ENCODE assay signal across 8 cellular contexts in the genomic region with DNA sequence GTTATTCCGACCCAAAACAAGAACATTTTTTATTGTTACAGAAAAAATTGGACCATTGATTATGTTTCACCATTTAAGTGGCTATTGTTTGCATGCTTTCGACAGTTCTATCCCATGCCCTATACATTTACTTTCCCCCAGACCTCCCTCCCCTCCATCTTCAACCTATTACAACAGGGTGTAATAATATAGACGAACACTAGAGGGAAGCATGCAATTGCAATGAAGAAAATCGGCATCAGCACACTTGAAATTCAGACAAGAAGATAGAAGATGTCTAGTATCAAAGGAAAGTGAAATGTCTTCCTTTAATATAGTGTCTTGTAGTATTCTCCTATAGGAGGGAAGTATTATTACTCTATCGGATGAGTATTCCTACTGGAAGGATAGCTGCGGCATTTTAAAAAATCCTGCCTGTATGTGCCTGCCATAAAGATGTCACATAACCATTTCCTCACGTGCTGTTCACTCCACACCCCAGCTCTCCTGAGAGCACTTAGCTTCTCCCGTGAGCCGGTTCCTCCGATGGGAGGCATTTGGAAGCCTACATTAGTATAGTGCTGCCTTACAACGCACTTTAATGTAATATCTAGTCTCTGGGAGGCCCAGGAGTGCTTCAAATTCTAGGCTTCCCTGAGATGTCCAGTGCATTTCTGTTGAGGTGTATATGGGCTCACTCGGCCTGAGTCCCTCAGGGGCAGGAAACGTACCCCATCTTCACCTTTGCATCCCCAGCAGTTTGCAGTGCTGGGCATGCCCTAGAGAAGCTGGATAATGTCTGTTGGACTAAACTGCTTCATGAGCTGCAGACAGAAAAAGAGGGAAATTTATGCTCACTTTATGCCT. TPM values are rescaled to one million over a fixed set of nuclear protein-coding genes. Genes with fewer than 3 reads are reported as not detected.
DNase-seq lines count a peak whose midpoint lies in the region; TF ChIP-seq lines count a peak whose summit lies in the region.
"Had no signal": no experiment of that assay in that cellular context is flagged by ENCODE, and none has a peak within 500 bp of the region (broad histone marks: within the 10 kb centered on the region; RNA-seq: fewer than 3 reads in every experiment).

No MANE protein-coding gene starts in this region.

- H3K9me3 Mint-ChIP-seq in mesothelial cell of epicardium = peaks cover 4% of the 10 kb centered on the region
- H3K9me3 Mint-ChIP-seq: activated naive CD4-positive, alpha-beta T cell treated with anti-CD3 and anti-CD28 coated beads, Interleukin-2, amount 50 U/mL, for 24 hours had no signal

- peak; percentile 66 for TF ChIP-seq CTCF in GM06990 (IDR thresholded peaks at IDR 0.05; ENCODE audit: insufficient read depth, low read length, poor library complexity, severe bottlenecking)
- TF ChIP-seq CTCF in mesothelial cell of epicardium (IDR thresholded peaks at IDR 0.05; ENCODE audit: unreplicated experiment) = peak; percentile 90

- no peak for DNase-seq in GM06990 (ENCODE audit: extremely low read depth, insufficient read length)
- peak; percentile 28 to 68 for DNase-seq in HAP-1 (ENCODE audit: low spot score in 2 of 2)
- peak; percentile 89 for DNase-seq in NAMALWA (ENCODE audit: low spot score)
- DNase-seq in RKO (ENCODE audit: low spot score) = peak; percentile 74
- DNase-seq in mesothelial cell of epicardium (ENCODE audit: low spot score in 2 of 2, unreplicated experiment in 2 of 2) = no peak
- no peak for DNase-seq in stimulated activated naive CD4-positive, alpha-beta T cell treated with Interleukin-2 at 50 U/mL for 16 hours (lab: John Stamatoyannopoulos, UW)

- in situ Hi-C loops in HAP-1 (cut with MboI; ENCODE audit: low sequenced_read_pairs) = no loop called here

- H3K9me3 ChIP-seq in HAP-1 (no peaks in the 10 kb centered on the region), endocrine pancreas (ENCODE audit: control insufficient read depth, low read length) (no peaks in the 10 kb centered on the region)

- H3K36me3 ChIP-seq in GM06990 (ENCODE audit: control insufficient read depth, insufficient read depth, low read length) (no peaks in the 10 kb centered on the region), HAP-1 (replicated peaks) (no peaks in the 10 kb centered on the region), endocrine pancreas (ENCODE audit: control insufficient read depth, insufficient read depth, low read length) (no peaks in the 10 kb centered on the region)

- no peak overlapping the region for H3K4me3 ChIP-seq in GM06990 (replicated peaks; ENCODE audit: low read depth, low read length)
- H3K4me3 ChIP-seq in HAP-1 = no peak overlapping the region
- H3K4me3 ChIP-seq in endocrine pancreas (ENCODE audit: control insufficient read depth, insufficient read depth, low read length) = peak overlapping the region; percentile 50

- H3K36me3 Mint-ChIP-seq in mesothelial cell of epicardium = peaks cover 2% of the 10 kb centered on the region
- H3K36me3 Mint-ChIP-seq: activated naive CD4-positive, alpha-beta T cell treated with anti-CD3 and anti-CD28 coated beads, Interleukin-2, amount 50 U/mL, for 24 hours had no signal

- H3K27ac Mint-ChIP-seq in mesothelial cell of epicardium = no peak overlapping the region
- H3K27ac Mint-ChIP-seq: activated naive CD4-positive, alpha-beta T cell treated with anti-CD3 and anti-CD28 coated beads, Interleukin-2, amount 50 U/mL, for 24 hours had no signal

- H3K4me3 Mint-ChIP-seq in mesothelial cell of epicardium = no peak overlapping the region
- H3K4me3 Mint-ChIP-seq: activated naive CD4-positive, alpha-beta T cell treated with anti-CD3 and anti-CD28 coated beads, Interleukin-2, amount 50 U/mL, for 24 hours had no signal

- H3K4me1 ChIP-seq in HAP-1 = no peaks in the 10 kb centered on the region
- H3K4me1 ChIP-seq in endocrine pancreas (ENCODE audit: control insufficient read depth, insufficient read depth, low read length) = no peaks in the 10 kb centered on the region

- H3K4me1 Mint-ChIP-seq in mesothelial cell of epicardium = peaks cover 11% of the 10 kb centered on the region

- no peaks in the 10 kb centered on the region for H3K27me3 ChIP-seq in GM06990 (replicated peaks; ENCODE audit: control insufficient read depth, insufficient read depth, low read length)
- no peaks in the 10 kb centered on the region for H3K27me3 ChIP-seq in HAP-1 (ENCODE audit: low read depth)
- H3K27me3 ChIP-seq in endocrine pancreas (ENCODE audit: control insufficient read depth, insufficient read depth, low read length) = no peaks in the 10 kb centered on the region

- H3K9ac ChIP-seq in endocrine pancreas (ENCODE audit: control insufficient read depth, insufficient read depth, low read length) = peak overlapping the region; percentile 60

- no peaks in the 10 kb centered on the region for H3K27me3 Mint-ChIP-seq in mesothelial cell of epicardium (ENCODE audit: low read depth)
- H3K27me3 Mint-ChIP-seq: activated naive CD4-positive, alpha-beta T cell treated with anti-CD3 and anti-CD28 coated beads, Interleukin-2, amount 50 U/mL, for 24 hours had no signal

RNA-seq across cellular contexts. Expression of a gene that starts 17.8 kb away (rescaled TPM):
- total RNA-seq in mesothelial cell of epicardium = 0.24 to 0.68 TPM (median 0.65 TPM) in 3 replicates

RNA-seq across cellular contexts. Expression of a gene that starts 41.5 kb away (rescaled TPM):
- total RNA-seq in mesothelial cell of epicardium = 9.5 to 12.6 TPM (median 10.5 TPM) in 3 replicates

Comparison
In these comparisons a context has a peak if more than half of its experiments do, and no peak if none do; other contexts are left out.
1. DNase-seq: peak in HAP-1 (2 of 2), NAMALWA (single experiment) and RKO (single experiment); none in GM06990 (single experiment), mesothelial cell of epicardium (0 of 2) and stimulated activated naive CD4-positive, alpha-beta T cell treated with Interleukin-2 at 50 U/mL for 16 hours (single experiment).